In genomic region chr13:30607908-30608307, GRCh38 we compare ENCODE assay signal across 8 cellular contexts. TPM values are rescaled to one million over a fixed set of nuclear protein-coding genes. Genes with fewer than 3 reads are reported as not detected.
DNase-seq lines count a peak whose midpoint lies in the region; ATAC-seq and TF ChIP-seq lines count a peak whose summit lies in the region.

No MANE protein-coding gene starts in this region.

- no peaks in the 10 kb centered on the region for H3K27me3 ChIP-seq in stomach

- WGBS in stomach, 5 donors = 72 to 88% (median 82%) methylated on average over 4 of the region's 4 CpGs

- H3K27ac ChIP-seq in stomach = no peak overlapping the region

- no peaks in the 10 kb centered on the region for H3K9me3 Mint-ChIP-seq in Calu3 (ENCODE audit: low read depth, unreplicated experiment)
- H3K9me3 Mint-ChIP-seq in progenitor cell of endocrine pancreas (ENCODE audit: low read depth) = no peaks in the 10 kb centered on the region

- intact Hi-C loops in stomach (cut with DNase I; ENCODE audit: low total_unique reads) (no loop called here), Calu3 (cut with micrococcal nuclease; ENCODE audit: unreplicated experiment) (no loop called here)

- CTCF ChIA-PET in Calu3 (lab: Charles Lee) = interaction anchor here (0.7 kb wide), 1 partner anchor 301 kb away, joined by 3 read pairs; the partner anchor contains the start of gene KATNAL1

- H3K9me3 ChIP-seq in stomach = no peaks in the 10 kb centered on the region

- H3K27me3 Mint-ChIP-seq in Calu3 (ENCODE audit: unreplicated experiment) = no peaks in the 10 kb centered on the region
- H3K27me3 Mint-ChIP-seq in progenitor cell of endocrine pancreas = no peaks in the 10 kb centered on the region

- no peak overlapping the region for H3K4me3 ChIP-seq in stomach

- no peaks in the 10 kb centered on the region for H3K4me1 Mint-ChIP-seq in Calu3 (ENCODE audit: low read depth, unreplicated experiment)
- no peaks in the 10 kb centered on the region for H3K4me1 Mint-ChIP-seq in progenitor cell of endocrine pancreas (ENCODE audit: low read depth)

- DNase-seq in T follicular helper cell (ENCODE audit: low read depth) = peak; percentile 48
- DNase-seq in effector CD8-positive, alpha-beta T cell (lab: John Stamatoyannopoulos, UW) = peak; percentile 21
- peak; percentile 34 for DNase-seq in stomach
- no peak for DNase-seq in OCI-M1 (lab: John Stamatoyannopoulos, UW)
- DNase-seq in Calu3 = no peak
- no peak for DNase-seq in progenitor cell of endocrine pancreas (ENCODE audit: low spot score, unreplicated experiment)

- H3K4me1 ChIP-seq in stomach = peaks cover 0 to 11% (median 3%) of the 10 kb centered on the region in 4 donors

- ATAC-seq in GM19043 (IDR thresholded peaks at IDR 0.05; ENCODE audit: low read depth, unreplicated experiment) (peak; percentile 97), HG03095 (IDR thresholded peaks at IDR 0.05; ENCODE audit: unreplicated experiment) (peak; percentile 97)

- no TSS peak for BruUV-seq in Calu3 (replicated peaks; lab: Mats Ljungman, UMichigan)

- TF ChIP-seq EP300 in stomach (IDR thresholded peaks at IDR 0.05) = no peak

- H3K4me3 Mint-ChIP-seq in Calu3 (ENCODE audit: low read depth, unreplicated experiment) (no peak overlapping the region), progenitor cell of endocrine pancreas (ENCODE audit: low read depth) (no peak overlapping the region)

- TF ChIP-seq POLR2A in stomach (IDR thresholded peaks at IDR 0.05) = no peak

- H3K27ac Mint-ChIP-seq in Calu3 (ENCODE audit: unreplicated experiment) = no peak overlapping the region
- no peak overlapping the region for H3K27ac Mint-ChIP-seq in progenitor cell of endocrine pancreas

- peaks cover 4% of the 10 kb centered on the region for H3K36me3 Mint-ChIP-seq in Calu3 (ENCODE audit: insufficient read depth, unreplicated experiment)
- H3K36me3 Mint-ChIP-seq in progenitor cell of endocrine pancreas (ENCODE audit: insufficient read depth) = peaks cover 1% of the 10 kb centered on the region

- TF ChIP-seq CTCF in stomach (IDR thresholded peaks at IDR 0.05) (no peak), Calu3 (IDR thresholded peaks at IDR 0.05; ENCODE audit: unreplicated experiment) (no peak), progenitor cell of endocrine pancreas (IDR thresholded peaks at IDR 0.05; ENCODE audit: unreplicated experiment) (no peak)

- H3K36me3 ChIP-seq in stomach = no peaks in the 10 kb centered on the region

RNA-seq across cellular contexts. Expression of gene USPL1, which starts 9.8 kb away (rescaled TPM):
- total RNA-seq in stomach = 10 to 100 TPM in 4 of 5 donors, 1 to 10 TPM in 1; 6.4 to 33.9 (median 16.3) TPM
- polyA plus RNA-seq in stomach = 1 to 10 TPM; 5.5 to 7.4 (median 6.1) TPM
- total RNA-seq in Calu3 (2022) = 11.2 and 11.9 TPM in 2 replicates
- 21.9 and 23.7 TPM in 2 replicates for total RNA-seq in progenitor cell of endocrine pancreas

Comparison
In these comparisons a context has a peak if more than half of its experiments do, and no peak if none do; other contexts are left out.
1. DNase-seq: peak in T follicular helper cell (single experiment), effector CD8-positive, alpha-beta T cell (single experiment) and stomach (single experiment); none in OCI-M1 (single experiment), Calu3 (single experiment) and progenitor cell of endocrine pancreas (single experiment).